9 cellular contexts compared by ENCODE assay signal in the genomic region with DNA sequence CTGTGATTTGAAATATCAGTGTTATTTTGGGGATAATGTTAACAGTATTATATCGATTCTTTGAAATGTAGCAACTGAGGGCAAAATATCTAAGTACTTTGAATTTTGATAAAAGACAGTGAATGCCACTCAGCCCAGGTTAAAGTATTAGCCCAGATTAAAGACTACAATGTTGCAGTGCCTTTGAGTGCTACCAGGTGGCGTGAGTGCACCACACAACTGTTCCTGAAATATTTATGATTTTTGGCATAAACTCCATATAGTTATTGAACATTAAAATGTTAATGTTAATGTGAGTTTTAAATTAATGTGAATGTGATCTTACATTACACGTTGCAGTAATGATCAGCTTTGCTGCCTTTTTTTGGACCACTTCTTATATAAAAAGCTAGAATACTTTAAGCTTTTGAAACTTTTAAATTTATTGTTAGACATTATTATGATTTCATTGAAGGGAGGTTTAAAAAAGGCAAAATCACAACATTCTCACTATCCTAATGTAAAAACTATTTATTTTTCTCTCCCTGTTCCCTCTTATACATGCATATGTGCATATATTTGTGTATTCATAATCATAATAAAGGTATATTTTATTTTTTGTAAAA. TPM values are rescaled to one million over a fixed set of nuclear protein-coding genes. Genes with fewer than 3 reads are reported as not detected.
A peak's percentile ranks its signal among the peaks of the same experiment; 100 is the strongest.
DNase-seq lines count a peak whose midpoint lies in the region; ATAC-seq and TF ChIP-seq lines count a peak whose summit lies in the region.
"Had no signal": no experiment of that assay in that cellular context is flagged by ENCODE, and none has a peak within 500 bp of the region (broad histone marks: within the 10 kb centered on the region; RNA-seq: fewer than 3 reads in every experiment).

No MANE protein-coding gene starts in this region.

- peaks cover 2% of the 10 kb centered on the region for H3K4me1 Mint-ChIP-seq in activated CD4-positive, alpha-beta T cell treated with anti-CD3 and anti-CD28 coated beads, Interleukin-2, amount 10 ng/mL, durations not matched to agents 24 days and 14 days

- in situ Hi-C loops in GM23248 (cut with MboI), result loop anchor here (10.0 kb wide), 2 partner anchors 212 to 442 kb away; no protein-coding TSS in a partner anchor

- H3K4me3 Mint-ChIP-seq in activated CD4-positive, alpha-beta T cell treated with anti-CD3 and anti-CD28 coated beads, Interleukin-2, amount 10 ng/mL, durations not matched to agents 24 days and 14 days, result no peak overlapping the region

- ATAC-seq in GM18511 (IDR thresholded peaks at IDR 0.05; ENCODE audit: unreplicated experiment), result no peak

- H4K20me1 ChIP-seq in GM23248 (ENCODE audit: insufficient read depth), result no peaks in the 10 kb centered on the region

- 8 to 9% methylated on average over 3 of the region's 3 CpGs for WGBS in GM23248 (ENCODE audit: low coverage in 1 of 2, low lambda C conversion rate in 2 of 2, missing lambda C conversion rate in 2 of 2), 2 experiments

- H3K9ac ChIP-seq in GM23248, result no peak overlapping the region

- H3K4me1 ChIP-seq in GM23248 (ENCODE audit: insufficient read depth), result peaks cover 9% of the 10 kb centered on the region; the same call in 1 of the 2 replicates

- H3K79me2 ChIP-seq in GM23248 (ENCODE audit: insufficient read depth), result peaks cover 16% of the 10 kb centered on the region; the same call in 1 of the 2 replicates

- H3K27me3 Mint-ChIP-seq in activated CD4-positive, alpha-beta T cell treated with anti-CD3 and anti-CD28 coated beads, Interleukin-2, amount 10 ng/mL, durations not matched to agents 24 days and 14 days, result no peaks in the 10 kb centered on the region

- H3K36me3 ChIP-seq in GM23248 (ENCODE audit: low read depth), result peaks cover 45% of the 10 kb centered on the region

- no peaks in the 10 kb centered on the region for H3K9me3 Mint-ChIP-seq in activated CD4-positive, alpha-beta T cell treated with anti-CD3 and anti-CD28 coated beads, Interleukin-2, amount 10 ng/mL, durations not matched to agents 24 days and 14 days

- H2AFZ ChIP-seq in GM23248, result no peak overlapping the region

- TF ChIP-seq CTCF in fibroblast of pulmonary artery (IDR thresholded peaks at IDR 0.05; ENCODE audit: low read length, missing control alignments) (peak; percentile 98), retinal pigment epithelial cell (conservative IDR thresholded peaks at IDR 0.05; ENCODE audit: low read depth, low read length) (peak; percentile 93)

- H3K9me2 ChIP-seq in GM23248 (ENCODE audit: insufficient read depth), result no peaks in the 10 kb centered on the region

- no peaks in the 10 kb centered on the region for H3K27me3 ChIP-seq in GM23248 (replicated peaks; ENCODE audit: insufficient read depth)

- no peak overlapping the region for H3K4me2 ChIP-seq in GM23248 (ENCODE audit: unreplicated experiment)

- no peak overlapping the region for H3K4me3 ChIP-seq in GM23248
- no peak overlapping the region for H3K4me3 ChIP-seq in fibroblast of pulmonary artery (replicated peaks; ENCODE audit: low read depth, low read length)
- no peak overlapping the region for H3K4me3 ChIP-seq in retinal pigment epithelial cell (ENCODE audit: low read length)

- DNase-seq in ELR (ENCODE audit: low read depth) (peak; percentile 60), GM23248 (peak; percentile 66), NCI-H146 (lab: John Stamatoyannopoulos, UW) (peak; percentile 24), fibroblast of pulmonary artery (ENCODE audit: low read depth) (peak; percentile 66), retinal pigment epithelial cell (ENCODE audit: low read depth) (no peak), mucosa of gallbladder (ENCODE audit: low spot score) (no peak)
- peak; percentile 78 for DNase-seq in activated CD4-positive, alpha-beta T cell treated with anti-CD3 and anti-CD28 coated beads, Interleukin-2, amount 10 ng/mL, durations not matched to agents 24 days and 14 days

- no peak overlapping the region for H3K27ac ChIP-seq in GM23248

- peaks cover 5% of the 10 kb centered on the region; the same call in 1 of the 2 replicates for H3F3A ChIP-seq in GM23248 (ENCODE audit: insufficient read depth)

- intact Hi-C loops in activated CD4-positive, alpha-beta T cell treated with anti-CD3 and anti-CD28 coated beads, Interleukin-2, amount 10 ng/mL, durations not matched to agents 24 days and 14 days (cut with micrococcal nuclease), result loop anchor here (1.0 to 5.0 kb wide), 4 partner anchors 44 to 1139 kb away; no protein-coding TSS in a partner anchor

- no peaks in the 10 kb centered on the region for H3K9me3 ChIP-seq in GM23248 (ENCODE audit: low read depth)

- peaks cover 36% of the 10 kb centered on the region for H3K36me3 Mint-ChIP-seq in activated CD4-positive, alpha-beta T cell treated with anti-CD3 and anti-CD28 coated beads, Interleukin-2, amount 10 ng/mL, durations not matched to agents 24 days and 14 days (ENCODE audit: low read depth)

- no peak overlapping the region for H3K27ac Mint-ChIP-seq in activated CD4-positive, alpha-beta T cell treated with anti-CD3 and anti-CD28 coated beads, Interleukin-2, amount 10 ng/mL, durations not matched to agents 24 days and 14 days

RNA-seq across cellular contexts. Expression of a gene that starts 22.5 kb away (rescaled TPM):
- 40.3 and 55.9 TPM in 2 replicates for total RNA-seq in GM23248 (2014; rRNA removed; shearing (Covaris generic))
- 65.6 and 66.7 TPM in 2 replicates for polyA plus RNA-seq in GM23248 (2016; fragmentation: Nextera tagmentation; extraction: Ambion mirVana)
- 57.7 and 58.1 TPM in 2 replicates for total RNA-seq in activated CD4-positive, alpha-beta T cell treated with anti-CD3 and anti-CD28 coated beads, Interleukin-2, amount 10 ng/mL, durations not matched to agents 24 days and 14 days
- 39.9 TPM for total RNA-seq in mucosa of gallbladder

RNA-seq across cellular contexts. Expression of a gene that starts 36.9 kb away (rescaled TPM):
- total RNA-seq in GM23248 (2014; rRNA removed; shearing (Covaris generic)), result 0.51 and 0.54 TPM in 2 replicates
- 0.60 and 1.5 TPM in 2 replicates for polyA plus RNA-seq in GM23248 (2016; fragmentation: Nextera tagmentation; extraction: Ambion mirVana)
- total RNA-seq in activated CD4-positive, alpha-beta T cell treated with anti-CD3 and anti-CD28 coated beads, Interleukin-2, amount 10 ng/mL, durations not matched to agents 24 days and 14 days, result 0.69 and 0.77 TPM in 2 replicates
- 0.95 TPM for total RNA-seq in mucosa of gallbladder

RNA-seq across cellular contexts. Expression of a gene that starts 46.9 kb away (rescaled TPM):
- 24.0 and 24.8 TPM in 2 replicates for total RNA-seq in GM23248 (2014; rRNA removed; shearing (Covaris generic))
- polyA plus RNA-seq in GM23248 (2016; fragmentation: Nextera tagmentation; extraction: Ambion mirVana), result 13.6 and 15.3 TPM in 2 replicates
- 13.6 and 14.5 TPM in 2 replicates for total RNA-seq in activated CD4-positive, alpha-beta T cell treated with anti-CD3 and anti-CD28 coated beads, Interleukin-2, amount 10 ng/mL, durations not matched to agents 24 days and 14 days
- 37.2 TPM for total RNA-seq in mucosa of gallbladder

RNA-seq across cellular contexts. Expression of a gene that starts 46.9 kb away (rescaled TPM):
- not detected in 2 replicates for total RNA-seq in GM23248 (2014; rRNA removed; shearing (Covaris generic))
- polyA plus RNA-seq in GM23248 (2016; fragmentation: Nextera tagmentation; extraction: Ambion mirVana), result not detected in 2 replicates
- total RNA-seq in activated CD4-positive, alpha-beta T cell treated with anti-CD3 and anti-CD28 coated beads, Interleukin-2, amount 10 ng/mL, durations not matched to agents 24 days and 14 days, result not detected in 2 replicates
- not detected for total RNA-seq in mucosa of gallbladder
- total RNA-seq: activated CD8-positive, alpha-beta memory T cell treated with anti-CD3 and anti-CD28 coated beads for 36 hours had no signal

Comparison
In these comparisons a context has a peak if more than half of its experiments do, and no peak if none do; other contexts are left out.
1. DNase-seq: peak in ELR (single experiment), GM23248 (single experiment), NCI-H146 (single experiment), activated CD4-positive, alpha-beta T cell treated with anti-CD3 and anti-CD28 coated beads, Interleukin-2, amount 10 ng/mL, durations not matched to agents 24 days and 14 days (single experiment) and fibroblast of pulmonary artery (single experiment); none in retinal pigment epithelial cell (single experiment) and mucosa of gallbladder (single experiment).